Comparison of ENCODE assay signal across 26 cellular contexts in genomic region chr11:94139421-94139820, GRCh38. TPM values are rescaled to one million over a fixed set of nuclear protein-coding genes. Genes with fewer than 3 reads are reported as not detected.
DNase-seq lines count a peak whose midpoint lies in the region; ATAC-seq and TF ChIP-seq lines count a peak whose summit lies in the region.
"Had no signal": no experiment of that assay in that cellular context is flagged by ENCODE, and none has a peak within 500 bp of the region (broad histone marks: within the 10 kb centered on the region; RNA-seq: fewer than 3 reads in every experiment).

No MANE protein-coding gene starts in this region.

- H3K79me1 ChIP-seq in H9 (ENCODE audit: insufficient read depth, low read depth, low read length, poor library complexity, severe bottlenecking): peaks cover 14% of the 10 kb centered on the region

- H3K4ac ChIP-seq in H9 (ENCODE audit: low read depth, low read length): no peak overlapping the region

- H3K9me3 ChIP-seq in H9 (ENCODE audit: control insufficient read depth, low read depth, low read length): no peaks in the 10 kb centered on the region
- no peaks in the 10 kb centered on the region for H3K9me3 ChIP-seq in RWPE2 (ENCODE audit: severe bottlenecking)
- no peaks in the 10 kb centered on the region for H3K9me3 ChIP-seq in neural progenitor cell (ENCODE audit: low read depth)
- no peaks in the 10 kb centered on the region for H3K9me3 ChIP-seq in psoas muscle
- H3K9me3 ChIP-seq: right lobe of liver, suprapubic skin had no signal

- H3K4me1 ChIP-seq in H9 (ENCODE audit: insufficient read depth, low read length): peaks cover 6% of the 10 kb centered on the region; the same call in 1 of the 2 replicates
- H3K4me1 ChIP-seq in RWPE2 (ENCODE audit: insufficient read depth, poor library complexity, severe bottlenecking): peaks cover 69% of the 10 kb centered on the region
- H3K4me1 ChIP-seq in foreskin keratinocyte: peaks cover 39% of the 10 kb centered on the region
- peaks cover 49% of the 10 kb centered on the region for H3K4me1 ChIP-seq in neural progenitor cell
- H3K4me1 ChIP-seq in psoas muscle: peaks cover 5% of the 10 kb centered on the region
- H3K4me1 ChIP-seq: right lobe of liver had no signal

- H3K23me2 ChIP-seq in H9 (ENCODE audit: insufficient read length, low read depth, low read length, poor library complexity, severe bottlenecking): no peaks in the 10 kb centered on the region

- H3K4me3 ChIP-seq in RWPE2 (ENCODE audit: severe bottlenecking): no peak overlapping the region
- no peak overlapping the region for H3K4me3 ChIP-seq in neural progenitor cell
- H3K4me3 ChIP-seq in psoas muscle: no peak overlapping the region
- H3K4me3 ChIP-seq: dorsolateral prefrontal cortex, right lobe of liver, suprapubic skin had no signal

- H3K56ac ChIP-seq in H9 (ENCODE audit: insufficient read length, low read depth, low read length): no peak overlapping the region

- no peaks in the 10 kb centered on the region for H3K36me3 ChIP-seq in RWPE2 (ENCODE audit: low read depth)
- H3K36me3 ChIP-seq in neural progenitor cell: no peaks in the 10 kb centered on the region
- H3K36me3 ChIP-seq in psoas muscle (ENCODE audit: insufficient read depth in 1 of 2, low read depth in 1 of 2): no peaks in the 10 kb centered on the region
- H3K36me3 ChIP-seq: right lobe of liver, suprapubic skin had no signal

- no peak overlapping the region for H3K9ac ChIP-seq in H9 (ENCODE audit: extremely low read depth, insufficient read length, low read length)
- no peak overlapping the region for H3K9ac ChIP-seq in neural progenitor cell

- H2BK12ac ChIP-seq in H9 (ENCODE audit: insufficient read length, low read depth, low read length): no peak overlapping the region

- no peak overlapping the region; a peak in 1 of 7 replicates for H3K27ac Mint-ChIP-seq in H9
- peak overlapping the region; percentile 16 for H3K27ac Mint-ChIP-seq in neural progenitor cell
- no peak overlapping the region for H3K27ac Mint-ChIP-seq in stimulated activated naive CD8-positive, alpha-beta T cell treated with anti-CD3 and anti-CD28 coated beads, Interleukin-15, amount 100 ng/mL, for 72 hours
- H3K27ac Mint-ChIP-seq: activated B cell treated with CpG ODN at 0.5 μM for 24 hours had no signal

- H3K27me3 ChIP-seq in H9 (ENCODE audit: insufficient read depth, low read length) (no peaks in the 10 kb centered on the region; the same call in 1 of the 2 replicates), RWPE2 (ENCODE audit: insufficient read depth, poor library complexity, severe bottlenecking) (no peaks in the 10 kb centered on the region), foreskin keratinocyte (no peaks in the 10 kb centered on the region), neural progenitor cell (no peaks in the 10 kb centered on the region), psoas muscle (ENCODE audit: insufficient read depth in 3 of 3, low read length in 2 of 3) (no peaks in the 10 kb centered on the region)
- H3K27me3 ChIP-seq: dorsolateral prefrontal cortex, right lobe of liver, suprapubic skin had no signal

- H3F3A ChIP-seq in neural progenitor cell (ENCODE audit: low read depth): peaks cover 6% of the 10 kb centered on the region

- H4K5ac ChIP-seq in H9 (ENCODE audit: insufficient read length, low read depth, low read length): no peak overlapping the region

- peak; percentile 53 for DNase-seq in H9
- no peak for DNase-seq in RWPE2 (ENCODE audit: low spot score)
- no peak for DNase-seq in foreskin keratinocyte
- DNase-seq in neural progenitor cell (ENCODE audit: low spot score): peak; percentile 84
- no peak for DNase-seq in stimulated activated naive CD8-positive, alpha-beta T cell treated with anti-CD3 and anti-CD28 coated beads, Interleukin-15, amount 100 ng/mL, for 72 hours
- DNase-seq in NOMO-1 treated with dmso at 0.1 percent for 144 hours (lab: John Stamatoyannopoulos, UW; ENCODE audit: unreplicated experiment): no peak
- no peak for DNase-seq in psoas muscle
- DNase-seq: activated B cell treated with CpG ODN at 0.5 μM for 24 hours; activated CD4-positive, alpha-beta T cell treated with anti-CD3 and anti-CD28 coated beads, Interleukin-2, amount 50 U/mL, for 1 hour; activated gamma-delta T cell treated with Interleukin-2 at 50 U/mL for 16 hours; activated T-cell treated with anti-CD3 and anti-CD28 coated beads, Interleukin-2, amount 50 U/mL, for 4 hours; cerebellar nuclear complex; dorsolateral prefrontal cortex; EL; Kasumi-1; NCI-H187; NCI-H226; NCI-H774; right lobe of liver; stimulated activated CD4-positive, alpha-beta T cell treated with anti-CD3 and anti-CD28 coated beads, Interleukin-12 subunit alpha, Interleukin-12 subunit beta, amount 100 ng/mL, for 4 hours; stimulated activated CD4-positive, alpha-beta T cell treated with anti-CD3 and anti-CD28 coated beads, Interleukin-4, amount 100 ng/mL, for 1 hour had no signal

- H3K4me3 Mint-ChIP-seq in H9: no peak overlapping the region
- H3K4me3 Mint-ChIP-seq in neural progenitor cell: no peak overlapping the region
- H3K4me3 Mint-ChIP-seq in stimulated activated naive CD8-positive, alpha-beta T cell treated with anti-CD3 and anti-CD28 coated beads, Interleukin-15, amount 100 ng/mL, for 72 hours: no peak overlapping the region
- H3K4me3 Mint-ChIP-seq: activated B cell treated with CpG ODN at 0.5 μM for 24 hours; activated T-cell treated with anti-CD3 and anti-CD28 coated beads, Interleukin-2, amount 50 U/mL, for 4 hours; CD14-positive monocyte; nephron had no signal

- H3K4me1 Mint-ChIP-seq in H9: peaks cover 73 to 77% of the 10 kb centered on the region in 2 experiments
- H3K4me1 Mint-ChIP-seq in neural progenitor cell: peaks cover 40% of the 10 kb centered on the region
- H3K4me1 Mint-ChIP-seq in stimulated activated naive CD8-positive, alpha-beta T cell treated with anti-CD3 and anti-CD28 coated beads, Interleukin-15, amount 100 ng/mL, for 72 hours: peaks cover 72% of the 10 kb centered on the region

- H2AFZ ChIP-seq in H9 (ENCODE audit: low read length) (no peak overlapping the region), neural progenitor cell (replicated peaks) (no peak overlapping the region)

- no peak overlapping the region for H3T11ph ChIP-seq in H9 (ENCODE audit: low read length)

- no peak overlapping the region for H3K23ac ChIP-seq in H9 (ENCODE audit: insufficient read length, low read depth, low read length)

- no peaks in the 10 kb centered on the region for H4K20me1 ChIP-seq in H9 (ENCODE audit: control insufficient read depth, insufficient read depth, insufficient read length)
- peaks cover 67% of the 10 kb centered on the region for H4K20me1 ChIP-seq in neural progenitor cell (ENCODE audit: low read depth)

- H3K36me3 Mint-ChIP-seq in H9 (ENCODE audit: insufficient read depth in 1 of 3, low read depth in 3 of 3) (peaks cover 6 to 14% (median 12%) of the 10 kb centered on the region in 3 experiments; a peak in 6 of 7 replicates), neural progenitor cell (peaks cover 10% of the 10 kb centered on the region)

- H2AK5ac ChIP-seq in H9 (ENCODE audit: insufficient read length, low read length): no peak overlapping the region

- no peak overlapping the region for H2BK20ac ChIP-seq in H9 (ENCODE audit: low read depth, low read length, poor library complexity, severe bottlenecking)

- TF ChIP-seq CTCF in H9 (conservative IDR thresholded peaks at IDR 0.05) (no peak), RWPE2 (IDR thresholded peaks at IDR 0.05; ENCODE audit: poor library complexity, severe bottlenecking) (no peak), foreskin keratinocyte (conservative IDR thresholded peaks at IDR 0.05) (no peak), neural progenitor cell (IDR thresholded peaks at IDR 0.05) (no peak), psoas muscle (IDR thresholded peaks at IDR 0.05) (no peak)

- H3K27ac ChIP-seq in H9 (ENCODE audit: insufficient read length, low read depth, low read length): no peak overlapping the region
- peak overlapping the region; percentile 70 for H3K27ac ChIP-seq in RWPE2 (ENCODE audit: poor library complexity, severe bottlenecking)
- peak overlapping the region; percentile 77 for H3K27ac ChIP-seq in foreskin keratinocyte
- no peak overlapping the region for H3K27ac ChIP-seq in neural progenitor cell
- H3K27ac ChIP-seq in psoas muscle: no peak overlapping the region
- H3K27ac ChIP-seq: dorsolateral prefrontal cortex, HL-60, right lobe of liver, suprapubic skin had no signal

- H3K4me2 ChIP-seq in H9 (ENCODE audit: insufficient read depth, insufficient read length, low read length) (no peak overlapping the region), neural progenitor cell (peak overlapping the region; percentile 44)

- no peak overlapping the region; the same call in 1 of the 2 replicates for H3K14ac ChIP-seq in H9 (ENCODE audit: insufficient read depth, low read length)

- no peak overlapping the region for H2BK120ac ChIP-seq in H9 (ENCODE audit: low read depth, low read length, poor library complexity, severe bottlenecking)

- H3K18ac ChIP-seq in H9 (ENCODE audit: insufficient read length, low read depth, low read length): no peak overlapping the region

- peaks cover 63% of the 10 kb centered on the region; the same call in 1 of the 2 replicates for H3K79me2 ChIP-seq in H9 (ENCODE audit: insufficient read depth, low read length)
- H3K79me2 ChIP-seq in neural progenitor cell (ENCODE audit: low read depth): peaks cover 100% of the 10 kb centered on the region

- no peak overlapping the region for H4K91ac ChIP-seq in H9 (ENCODE audit: insufficient read length, low read depth, low read length)

- WGBS in H9 (ENCODE audit: extremely low coverage, insufficient read length, low lambda C conversion rate): no CpG with 5 or more reads among the region's 4 CpGs
- 69 to 82% (median 80%) methylated on average over 4 of the region's 4 CpGs for WGBS in psoas muscle, 3 donors

- H3K9me3 Mint-ChIP-seq in H9: no peaks in the 10 kb centered on the region; a peak in 1 of 5 replicates
- peaks cover 9% of the 10 kb centered on the region for H3K9me3 Mint-ChIP-seq in neural progenitor cell
- peaks cover 0 to 7% of the 10 kb centered on the region in 2 donors for H3K9me3 Mint-ChIP-seq in stimulated activated naive CD8-positive, alpha-beta T cell treated with anti-CD3 and anti-CD28 coated beads, Interleukin-15, amount 100 ng/mL, for 72 hours
- H3K9me3 Mint-ChIP-seq: activated B cell treated with CpG ODN at 0.5 μM for 24 hours; activated T-cell treated with anti-CD3 and anti-CD28 coated beads, Interleukin-2, amount 50 U/mL, for 4 hours; nephron had no signal

- intact Hi-C loops in psoas muscle (cut with DNase I): no loop called here

- H2BK15ac ChIP-seq in H9 (ENCODE audit: low read depth, low read length): no peak overlapping the region

- no peak overlapping the region for H4K8ac ChIP-seq in H9 (replicated peaks; ENCODE audit: insufficient read length, low read depth, low read length)

- H3K27me3 Mint-ChIP-seq in H9 (ENCODE audit: low read depth): no peaks in the 10 kb centered on the region
- H3K27me3 Mint-ChIP-seq in neural progenitor cell (ENCODE audit: insufficient read depth, low read depth): peaks cover 4% of the 10 kb centered on the region
- H3K27me3 Mint-ChIP-seq in stimulated activated naive CD8-positive, alpha-beta T cell treated with anti-CD3 and anti-CD28 coated beads, Interleukin-15, amount 100 ng/mL, for 72 hours: no peaks in the 10 kb centered on the region
- H3K27me3 Mint-ChIP-seq: activated B cell treated with CpG ODN at 0.5 μM for 24 hours had no signal

- H2BK5ac ChIP-seq in H9 (ENCODE audit: insufficient read length, low read length): no peak overlapping the region

- ATAC-seq in RWPE2 (ENCODE audit: low read depth) (no peak), foreskin keratinocyte (no peak), psoas muscle (no peak)
- no peak for ATAC-seq in stimulated activated naive CD8-positive, alpha-beta T cell treated with anti-CD3 and anti-CD28 coated beads, Interleukin-15, amount 100 ng/mL, for 72 hours
- ATAC-seq: activated T-cell treated with anti-CD3 and anti-CD28 coated beads, Interleukin-2, amount 50 U/mL, for 4 hours; Right ventricle myocardium inferior had no signal

RNA-seq across cellular contexts. Expression of gene PANX1, which starts 10.8 kb away (rescaled TPM):
- total RNA-seq in H9 (2021): 37.4 and 37.5 TPM in 2 replicates
- 67.1 and 69.4 TPM in 2 replicates for total RNA-seq in foreskin keratinocyte
- polyA plus RNA-seq in foreskin keratinocyte: 16.6 and 17.9 TPM in 2 replicates
- total RNA-seq in neural progenitor cell (ENCODE audit: low replicate concordance): 26.1 and 26.4 TPM in 2 replicates
- 10 to 100 TPM in 3 of 4 donors, 1 to 10 TPM in 1; 9.2 to 87.2 (median 23.7) TPM for total RNA-seq in psoas muscle
- polyA plus RNA-seq in psoas muscle: 10 to 100 TPM; 14.3 to 45.7 (median 41.9) TPM

Comparison
In these comparisons a context has a peak if more than half of its experiments do, and no peak if none do; other contexts are left out.
1. DNase-seq: peak in H9 (single experiment) and neural progenitor cell (single experiment); none in RWPE2 (single experiment), foreskin keratinocyte (0 of 2), stimulated activated naive CD8-positive, alpha-beta T cell treated with anti-CD3 and anti-CD28 coated beads, Interleukin-15, amount 100 ng/mL, for 72 hours (0 of 2), NOMO-1 treated with dmso at 0.1 percent for 144 hours (single experiment) and psoas muscle (0 of 2).
2. H3K27ac ChIP-seq: peak in RWPE2 (single experiment) and foreskin keratinocyte (single experiment); none in H9 (single experiment), neural progenitor cell (single experiment) and psoas muscle (single experiment).